8 cellular contexts compared by ENCODE assay signal in the genomic region with DNA sequence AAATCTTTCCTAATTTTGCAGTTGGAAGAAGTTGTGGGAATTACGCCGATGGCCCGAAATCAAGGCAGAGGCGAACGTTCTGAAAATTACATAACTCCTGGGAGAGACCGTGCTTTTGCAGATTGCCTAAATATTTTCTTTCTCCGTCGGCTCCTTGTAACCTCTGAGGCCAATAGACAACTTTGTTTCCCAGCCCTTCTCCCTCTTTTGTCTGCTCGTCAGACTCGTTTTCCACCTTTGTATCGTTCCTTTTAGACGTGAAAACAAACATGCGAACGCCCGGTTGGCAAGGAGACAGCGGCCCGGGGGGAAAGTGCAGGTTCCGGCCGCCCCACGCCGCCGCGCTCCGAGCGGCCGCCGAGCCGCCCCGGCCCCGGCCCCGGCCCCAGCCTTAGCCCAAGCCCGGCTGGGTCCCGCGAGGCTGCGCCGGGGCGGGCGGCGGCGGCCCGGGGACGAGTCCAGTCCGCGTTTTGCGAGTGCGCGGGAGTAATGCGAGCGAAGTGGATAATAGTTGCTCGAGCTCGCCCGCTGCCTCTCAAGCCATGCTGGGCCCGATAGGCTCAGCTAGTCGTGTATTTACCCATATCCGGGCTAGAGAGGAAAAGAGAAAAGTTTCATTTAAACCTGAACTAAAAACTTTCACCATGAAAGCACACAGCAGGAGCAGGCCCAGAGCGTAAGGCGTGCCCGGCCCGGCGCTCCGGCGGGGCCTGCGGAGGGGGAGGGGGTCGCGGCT. TPM values are rescaled to one million over a fixed set of nuclear protein-coding genes. Genes with fewer than 3 reads are reported as not detected.
A peak's percentile ranks its signal among the peaks of the same experiment; 100 is the strongest.
DNase-seq lines count a peak whose midpoint lies in the region; ATAC-seq and TF ChIP-seq lines count a peak whose summit lies in the region.

Gene ARID1B, plus strand, starts transcription at position 538 of the 736 bp plus-strand sequence. CDS start 303 bp downstream, outside the sequence.

- no TSS peak for BruUV-seq in A673 (replicated peaks; lab: Mats Ljungman, UMichigan)

- H3K4me3 Mint-ChIP-seq in chondrocyte (ENCODE audit: unreplicated experiment) = peak within 1 kb of the TSS; percentile 84

- ATAC-seq in GM18519 (IDR thresholded peaks at IDR 0.05; ENCODE audit: low FRiP score, unreplicated experiment) (peak; percentile 35), HG03039 (IDR thresholded peaks at IDR 0.05; ENCODE audit: unreplicated experiment) (peak; percentile 39)

- CTCF ChIA-PET in A673 (lab: Charles Lee) = no interaction called here

- peaks cover 51% of the 10 kb centered on the region for H3K4me1 Mint-ChIP-seq in chondrocyte (ENCODE audit: low read depth)

- no peaks in the 10 kb centered on the region for H3K9me3 Mint-ChIP-seq in chondrocyte (ENCODE audit: low read depth)

- H3K9me3 ChIP-seq in A673 (ENCODE audit: low read depth, low read length, poor library complexity, severe bottlenecking) = no peaks in the 10 kb centered on the region

- DNase-seq in A673 (ENCODE audit: low spot score) (peak; percentile 88), NCI-H2227 treated with DMSO at 0.1 percent for 48 hours (lab: John Stamatoyannopoulos, UW) (peak; percentile 67), chondrocyte (ENCODE audit: low spot score) (no peak)
- DNase-seq in activated CD4-positive, alpha-beta T cell treated with anti-CD3 and anti-CD28 coated beads for 24 hours (ENCODE audit: low read depth in 2 of 2) = peak; percentile 51 to 56
- peak; percentile 56 to 65 for DNase-seq in stimulated activated CD4-positive, alpha-beta T cell treated with anti-CD3 and anti-CD28 coated beads, Interleukin-1b, Interleukin-23, amount 100 ng/mL, for 4 hours (ENCODE audit: low read depth in 2 of 2)

- peak within 1 kb of the TSS; percentile 73 for H3K4me3 ChIP-seq in A673 (ENCODE audit: low read depth, low read length, poor library complexity, severe bottlenecking)

- H3K27ac ChIP-seq in A673 (ENCODE audit: low read depth, low read length, poor library complexity, severe bottlenecking) = peak within 1 kb of the TSS; percentile 96
- peak within 1 kb of the TSS; percentile 97 for H3K27ac ChIP-seq in layer of hippocampus (ENCODE audit: low read depth, low read length)

- POLR2A ChIA-PET in A673 (lab: Charles Lee; ENCODE audit: low non-redundant PET) = interaction anchor here (0.5 to 0.6 kb wide), 2 partner anchors 1201 to 1329 kb away, joined by 3 read pairs; no protein-coding TSS in a partner anchor

- no peaks in the 10 kb centered on the region for H3K36me3 ChIP-seq in A673 (ENCODE audit: insufficient read depth, low read length, poor library complexity, severe bottlenecking)

- no peaks in the 10 kb centered on the region for H3K27me3 Mint-ChIP-seq in chondrocyte (ENCODE audit: low read depth)

- H3K4me1 ChIP-seq in A673 (ENCODE audit: insufficient read depth, low read length, poor library complexity, severe bottlenecking) = peaks cover 43% of the 10 kb centered on the region

- no peaks in the 10 kb centered on the region for H3K27me3 ChIP-seq in A673 (replicated peaks; ENCODE audit: insufficient read depth, low read depth, low read length, poor library complexity)
- H3K27me3 ChIP-seq in layer of hippocampus (ENCODE audit: control insufficient read depth, insufficient read depth, low read length) = no peaks in the 10 kb centered on the region

- TF ChIP-seq CTCF in A673 (conservative IDR thresholded peaks at IDR 0.05; ENCODE audit: low read depth, low read length) (no peak), chondrocyte (IDR thresholded peaks at IDR 0.05) (no peak)

- intact Hi-C loops in A673 (cut with micrococcal nuclease; ENCODE audit: unreplicated experiment) = loop anchor here (1.0 to 10.0 kb wide), 5 partner anchors 91 to 1450 kb away; no protein-coding TSS in a partner anchor

- no peaks in the 10 kb centered on the region for H3K36me3 Mint-ChIP-seq in chondrocyte (ENCODE audit: low read depth)

- H3K27ac Mint-ChIP-seq in chondrocyte (ENCODE audit: unreplicated experiment) = peak within 1 kb of the TSS; percentile 93

RNA-seq across cellular contexts. Expression of gene ARID1B, which starts in this region (rescaled TPM):
- total RNA-seq in A673 (2021) (78.5 and 86.3 TPM in 2 replicates), chondrocyte (57.8 to 80.3 TPM (median 59.3 TPM) in 3 replicates)
